ENCODE assay signal across 8 cellular contexts in the genomic region with DNA sequence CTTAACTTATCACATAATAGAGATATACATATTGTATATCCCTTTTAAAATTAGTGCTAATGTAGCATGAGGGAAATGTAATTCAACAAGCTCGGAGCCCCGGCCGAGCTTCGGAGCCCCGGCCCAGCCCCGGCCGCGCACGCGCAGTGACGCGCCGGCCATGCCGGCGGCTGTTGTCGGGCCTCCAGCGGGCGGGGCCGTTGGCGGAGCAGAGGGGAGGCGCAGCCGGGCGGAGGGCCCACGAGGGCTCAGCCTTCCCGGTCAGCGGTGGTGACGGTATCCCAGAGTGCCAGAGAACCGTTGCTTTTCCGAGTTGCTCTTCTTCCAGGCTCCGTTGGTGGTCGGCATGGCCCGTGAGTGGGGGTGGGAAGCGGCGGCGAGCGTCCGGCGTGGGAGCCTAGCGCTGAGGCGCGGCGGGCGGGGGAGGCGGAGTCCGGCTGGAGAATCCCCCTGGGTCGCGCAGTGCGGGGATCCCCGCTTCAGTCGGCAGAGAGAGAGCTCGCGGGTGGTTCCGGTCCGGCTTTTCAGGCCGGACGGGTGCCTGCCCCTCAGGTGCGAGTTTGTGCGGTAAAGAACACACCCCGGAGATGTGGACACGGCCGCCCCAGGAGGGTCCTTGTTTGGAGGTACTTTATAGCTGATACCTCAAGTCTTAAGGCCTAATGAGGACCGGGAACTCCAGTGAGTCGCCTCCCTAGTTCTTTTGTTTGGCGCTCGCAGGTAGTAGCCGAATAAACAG. TPM values are rescaled to one million over a fixed set of nuclear protein-coding genes. Genes with fewer than 3 reads are reported as not detected.
DNase-seq lines count a peak whose midpoint lies in the region; ATAC-seq and TF ChIP-seq lines count a peak whose summit lies in the region.
"Not testable (repeated sequence)": the region's sequence is repeated elsewhere in the genome, so short reads cannot be mapped to it uniquely, and the experiment has no call there.

Gene SERF1B (plus strand): TSS at position 146 of the 739 bp plus-strand sequence. CDS start 201 bp downstream, at position 347.

- not testable (repeated sequence) for H3K27me3 ChIP-seq in lung (ENCODE audit: control insufficient read depth, insufficient read depth)

- CTCF ChIA-PET in activated CD8-positive, alpha-beta memory T cell treated with anti-CD3 and anti-CD28 coated beads, Interleukin-2, amount 10 ng/mL, durations not matched to agents 7 days and 5 days (lab: Charles Lee), result not testable (repeated sequence)

- not testable (repeated sequence) for H3K9me3 Mint-ChIP-seq in activated CD8-positive, alpha-beta memory T cell treated with anti-CD3 and anti-CD28 coated beads, Interleukin-2, amount 10 ng/mL, durations not matched to agents 7 days and 5 days (ENCODE audit: low read depth); stimulated activated effector memory CD8-positive, alpha-beta T cell treated with anti-CD3 and anti-CD28 coated beads, Interleukin-12 subunit alpha, Interleukin-12 subunit beta, amount 100 ng/mL, for 72 hours

- not testable (repeated sequence) for H3K4me1 ChIP-seq in lung (ENCODE audit: control insufficient read depth in 2 of 2, insufficient read depth in 2 of 2, low read length in 2 of 2)

- ATAC-seq in GM19467 (IDR thresholded peaks at IDR 0.05; ENCODE audit: unreplicated experiment) (peak; percentile 87), HG02870 (IDR thresholded peaks at IDR 0.05; ENCODE audit: unreplicated experiment) (peak; percentile 91), HG03571 (IDR thresholded peaks at IDR 0.05; ENCODE audit: unreplicated experiment) (peak; percentile 90), esophagus mucosa (peak; percentile 94), lung (ENCODE audit: insufficient read depth, low FRiP score) (peak; percentile 95)
- peak; percentile 94 for ATAC-seq in activated CD8-positive, alpha-beta memory T cell treated with anti-CD3 and anti-CD28 coated beads, Interleukin-2, amount 10 ng/mL, durations not matched to agents 7 days and 5 days
- peak; percentile 94 for ATAC-seq in stimulated activated effector memory CD8-positive, alpha-beta T cell treated with anti-CD3 and anti-CD28 coated beads, Interleukin-12 subunit alpha, Interleukin-12 subunit beta, amount 100 ng/mL, for 72 hours

- TF ChIP-seq CTCF in lung (IDR thresholded peaks at IDR 0.05; ENCODE audit: control extremely low read depth, extremely low read depth), result not testable (repeated sequence)

- not testable (repeated sequence) for DNase-seq in Caki2 (ENCODE audit: low read depth); activated CD8-positive, alpha-beta memory T cell treated with anti-CD3 and anti-CD28 coated beads, Interleukin-2, amount 10 ng/mL, durations not matched to agents 7 days and 5 days; lung (ENCODE audit: low spot score); stimulated activated effector memory CD8-positive, alpha-beta T cell treated with anti-CD3 and anti-CD28 coated beads, Interleukin-12 subunit alpha, Interleukin-12 subunit beta, amount 100 ng/mL, for 72 hours (ENCODE audit: low spot score in 2 of 2)

- H3K27ac Mint-ChIP-seq in activated CD8-positive, alpha-beta memory T cell treated with anti-CD3 and anti-CD28 coated beads, Interleukin-2, amount 10 ng/mL, durations not matched to agents 7 days and 5 days; stimulated activated effector memory CD8-positive, alpha-beta T cell treated with anti-CD3 and anti-CD28 coated beads, Interleukin-12 subunit alpha, Interleukin-12 subunit beta, amount 100 ng/mL, for 72 hours: not testable (repeated sequence)

- H3K4me3 Mint-ChIP-seq in activated CD8-positive, alpha-beta memory T cell treated with anti-CD3 and anti-CD28 coated beads, Interleukin-2, amount 10 ng/mL, durations not matched to agents 7 days and 5 days; stimulated activated effector memory CD8-positive, alpha-beta T cell treated with anti-CD3 and anti-CD28 coated beads, Interleukin-12 subunit alpha, Interleukin-12 subunit beta, amount 100 ng/mL, for 72 hours: not testable (repeated sequence)

- not testable (repeated sequence) for H3K36me3 Mint-ChIP-seq in activated CD8-positive, alpha-beta memory T cell treated with anti-CD3 and anti-CD28 coated beads, Interleukin-2, amount 10 ng/mL, durations not matched to agents 7 days and 5 days; stimulated activated effector memory CD8-positive, alpha-beta T cell treated with anti-CD3 and anti-CD28 coated beads, Interleukin-12 subunit alpha, Interleukin-12 subunit beta, amount 100 ng/mL, for 72 hours

- H3K9me3 ChIP-seq in lung (ENCODE audit: control insufficient read depth in 2 of 2, insufficient read depth in 1 of 2, low read length in 1 of 2), result not testable (repeated sequence)

- in situ Hi-C loops in Caki2 (cut with HindIII; ENCODE audit: low pct_unique_long_range_greater_than_20kb, low sequenced_read_pairs), result not testable (repeated sequence)

- H3K4me3 ChIP-seq in lung, result not testable (repeated sequence)

- H3K27me3 Mint-ChIP-seq in activated CD8-positive, alpha-beta memory T cell treated with anti-CD3 and anti-CD28 coated beads, Interleukin-2, amount 10 ng/mL, durations not matched to agents 7 days and 5 days, result not testable (repeated sequence)

- not testable (repeated sequence) for H3K4me1 Mint-ChIP-seq in activated CD8-positive, alpha-beta memory T cell treated with anti-CD3 and anti-CD28 coated beads, Interleukin-2, amount 10 ng/mL, durations not matched to agents 7 days and 5 days; stimulated activated effector memory CD8-positive, alpha-beta T cell treated with anti-CD3 and anti-CD28 coated beads, Interleukin-12 subunit alpha, Interleukin-12 subunit beta, amount 100 ng/mL, for 72 hours

- not testable (repeated sequence) for H3K36me3 ChIP-seq in lung (ENCODE audit: control insufficient read depth in 2 of 2, insufficient read depth in 2 of 2, low read length in 2 of 2)

- not testable (repeated sequence) for H3K27ac ChIP-seq in lung (ENCODE audit: low read depth in 1 of 2, low read length in 1 of 2)

- WGBS in lung, 2 donors, result no CpG with 5 or more reads among the region's 66 CpGs

RNA-seq across cellular contexts. Expression of gene SERF1B, which starts in this region (rescaled TPM):
- total RNA-seq in Caki2 (2014; rRNA removed; shearing (Covaris generic); ENCODE audit: low replicate concordance), result 15.7 and 21.4 TPM in 2 replicates
- total RNA-seq in activated CD8-positive, alpha-beta memory T cell treated with anti-CD3 and anti-CD28 coated beads, Interleukin-2, amount 10 ng/mL, durations not matched to agents 7 days and 5 days, result 1 to 10 TPM; 6.0 to 8.0 TPM
- total RNA-seq in esophagus mucosa, result 10.9 TPM
- 10 to 100 TPM; 16.5 to 45.8 TPM for total RNA-seq in lung
- 10 to 100 TPM; 30.1 to 34.6 TPM for polyA plus RNA-seq in lung
